Comparison of ENCODE assay signal across 16 cellular contexts in the genomic region with DNA sequence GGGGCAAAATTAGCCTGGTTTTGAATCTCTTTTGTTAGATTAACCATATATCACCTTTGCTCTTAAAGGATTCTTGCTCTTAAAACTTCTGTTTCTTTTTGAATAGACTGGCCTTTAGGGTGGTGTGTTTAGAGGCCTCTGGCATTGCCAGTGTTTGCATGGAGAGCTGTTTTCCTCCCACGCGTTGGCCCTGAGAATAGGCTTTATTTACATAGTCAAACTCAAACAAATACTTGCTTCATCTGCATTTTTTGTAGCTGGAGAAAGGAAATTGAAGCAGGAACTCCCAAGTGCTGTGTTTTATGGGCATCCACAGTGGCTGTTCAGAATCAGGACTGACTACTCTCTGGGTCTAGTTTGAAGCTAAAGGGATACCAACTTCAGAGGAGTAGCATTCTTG. TPM values are rescaled to one million over a fixed set of nuclear protein-coding genes. Genes with fewer than 3 reads are reported as not detected.
DNase-seq lines count a peak whose midpoint lies in the region; ATAC-seq, FAIRE-seq and TF ChIP-seq lines count a peak whose summit lies in the region.
"Had no signal": no experiment of that assay in that cellular context is flagged by ENCODE, and none has a peak within 500 bp of the region (broad histone marks: within the 10 kb centered on the region; RNA-seq: fewer than 3 reads in every experiment).

No MANE protein-coding gene starts in this region.

- no peaks in the 10 kb centered on the region for H3K9me3 Mint-ChIP-seq in activated CD8-positive, alpha-beta T cell treated with anti-CD3 and anti-CD28 coated beads for 36 hours
- H3K9me3 Mint-ChIP-seq: natural killer cell had no signal

- no peak overlapping the region for H3K4me3 Mint-ChIP-seq in activated CD8-positive, alpha-beta T cell treated with anti-CD3 and anti-CD28 coated beads for 36 hours
- H3K4me3 Mint-ChIP-seq: CD4-positive, alpha-beta memory T cell had no signal

- H3K9me3 ChIP-seq in H1 (ENCODE audit: insufficient read depth in 2 of 2, low read depth in 1 of 2, low read length in 1 of 2) (no peaks in the 10 kb centered on the region), mucosa of descending colon (no peaks in the 10 kb centered on the region), Peyer's patch (peaks cover 0 to 3% (median 0%) of the 10 kb centered on the region in 4 donors)

- 6% methylated on average over 2 of the region's 2 CpGs; no CpG with 5 or more reads in 1 of the 2 experiments for WGBS in H1 (ENCODE audit: extremely low coverage in 1 of 2, insufficient coverage in 1 of 2, insufficient read length in 1 of 2, insufficient replicate concordance in 2 of 2, low coverage in 1 of 2, low lambda C conversion rate in 2 of 2, missing lambda C conversion rate in 1 of 2), 2 experiments

- ATAC-seq in mucosa of descending colon (peak; percentile 22), esophagus mucosa (no peak)
- ATAC-seq in activated CD8-positive, alpha-beta T cell treated with anti-CD3 and anti-CD28 coated beads for 36 hours: no peak
- ATAC-seq: natural killer cell had no signal

- H3K79me2 ChIP-seq in H1 (ENCODE audit: control insufficient read depth in 1 of 2, insufficient read depth in 2 of 2, low read length in 2 of 2): peaks cover 0 to 69% of the 10 kb centered on the region in 2 experiments; a peak in 2 of 4 replicates

- no peak overlapping the region for H4K8ac ChIP-seq in H1 (ENCODE audit: extremely low read depth, insufficient read depth, low read length)

- no peak for TF ChIP-seq CTCF in H1 (IDR thresholded peaks at IDR 0.05; ENCODE audit: control extremely low read depth in 1 of 3, insufficient read depth in 1 of 3, low read depth in 1 of 3, low read length in 3 of 3)
- TF ChIP-seq CTCF in mucosa of descending colon (IDR thresholded peaks at IDR 0.05): no peak
- TF ChIP-seq CTCF in activated CD8-positive, alpha-beta T cell treated with anti-CD3 and anti-CD28 coated beads for 36 hours (IDR thresholded peaks at IDR 0.05): no peak
- TF ChIP-seq CTCF in Peyer's patch (IDR thresholded peaks at IDR 0.05): no peak

- no peak for TF ChIP-seq EP300 in H1 (IDR thresholded peaks at IDR 0.05; ENCODE audit: borderline replicate concordance in 1 of 2, low read depth in 2 of 2, low read length in 2 of 2)

- peaks cover 29% of the 10 kb centered on the region for H3K27me3 Mint-ChIP-seq in activated CD8-positive, alpha-beta T cell treated with anti-CD3 and anti-CD28 coated beads for 36 hours

- H3K27ac ChIP-seq in H1 (ENCODE audit: low read depth, low read length) (no peak overlapping the region; the same call in 1 of the 2 replicates), Peyer's patch (no peak overlapping the region)

- H3K4me1 ChIP-seq in H1 (replicated peaks in 1 of 4; ENCODE audit: control insufficient read depth in 3 of 4, insufficient read depth in 4 of 4, low read length in 3 of 4) (peaks cover 6 to 16% (median 13%) of the 10 kb centered on the region in 4 experiments; a peak in 6 of 7 replicates), mucosa of descending colon (ENCODE audit: low read depth) (no peaks in the 10 kb centered on the region), Peyer's patch (no peaks in the 10 kb centered on the region)

- FAIRE-seq in H1 (lab: Jason Lieb, UNC) (no peak), H54 (lab: Jason Lieb, UNC) (no peak)

- H3K14ac ChIP-seq in H1 (ENCODE audit: insufficient read length): no peak overlapping the region

- no peaks in the 10 kb centered on the region for H3K4me1 Mint-ChIP-seq in activated CD8-positive, alpha-beta T cell treated with anti-CD3 and anti-CD28 coated beads for 36 hours (ENCODE audit: low read depth)
- H3K4me1 Mint-ChIP-seq: natural killer cell had no signal

- peak overlapping the region; percentile 66 to 92 for H3K4me2 ChIP-seq in H1 (ENCODE audit: insufficient read depth in 1 of 2, low read depth in 2 of 2, low read length in 2 of 2)

- H2BK12ac ChIP-seq in H1 (ENCODE audit: low read depth, low read length): peak overlapping the region; percentile 81; the same call in 1 of the 2 replicates

- H4K91ac ChIP-seq in H1 (replicated peaks; ENCODE audit: insufficient read length, low read length): no peak overlapping the region

- peaks cover 8% of the 10 kb centered on the region; the same call in 1 of the 2 replicates for H3K23me2 ChIP-seq in H1 (ENCODE audit: low read depth, low read length)

- POLR2A ChIA-PET in H1 (lab: Charles Lee; ENCODE audit: partially characterized antibody): interaction anchor here (0.8 to 1.4 kb wide), 3 partner anchors 9 to 36 kb away, joined by 3 to 5 read pairs (median 4); partner anchors contain the start of gene GPR143
- POLR2A ChIA-PET in activated CD8-positive, alpha-beta T cell treated with anti-CD3 and anti-CD28 coated beads for 36 hours (lab: Charles Lee): no interaction called here

- no peak overlapping the region for H3K23ac ChIP-seq in H1 (ENCODE audit: insufficient read length)

- no peak overlapping the region for H3K18ac ChIP-seq in H1 (ENCODE audit: extremely low read depth, low read length)

- CTCF ChIA-PET in H1 (lab: Charles Lee; ENCODE audit: partially characterized antibody): no interaction called here
- CTCF ChIA-PET in activated CD8-positive, alpha-beta T cell treated with anti-CD3 and anti-CD28 coated beads for 36 hours (lab: Charles Lee): no interaction called here

- H3K79me1 ChIP-seq in H1 (ENCODE audit: low read depth, low read length): no peaks in the 10 kb centered on the region; the same call in 1 of the 2 replicates

- H2AK5ac ChIP-seq in H1 (ENCODE audit: low read depth, low read length): no peak overlapping the region

- no peak for TF ChIP-seq RAD21 in H1 (IDR thresholded peaks at IDR 0.05 in 1 of 2, conservative IDR thresholded peaks at IDR 0.05 in 1 of 2; ENCODE audit: low read depth in 2 of 2, low read length in 2 of 2)

- H4K5ac ChIP-seq in H1 (ENCODE audit: insufficient read length, low read depth, low read length): no peak overlapping the region

- H2AFZ ChIP-seq in H1 (ENCODE audit: low read length): no peak overlapping the region

- peaks cover 0 to 3% of the 10 kb centered on the region in 2 experiments for H4K20me1 ChIP-seq in H1 (replicated peaks in 1 of 2; ENCODE audit: control insufficient read depth in 1 of 2, insufficient read depth in 2 of 2, low read length in 2 of 2)

- no peak for TF ChIP-seq POLR2A in H1 (IDR thresholded peaks at IDR 0.05; ENCODE audit: control extremely low read depth in 1 of 2, low read depth in 2 of 2, low read length in 2 of 2)
- TF ChIP-seq POLR2A in Peyer's patch (IDR thresholded peaks at IDR 0.05): no peak
- no peak for TF ChIP-seq POLR2A in H54 (IDR thresholded peaks at IDR 0.05; ENCODE audit: low read depth, low read length)

- H3K27me3 ChIP-seq in H1 (replicated peaks in 1 of 4; ENCODE audit: control insufficient read depth in 3 of 4, extremely low read depth in 1 of 4, insufficient read depth in 3 of 4, low read length in 3 of 4): no peaks in the 10 kb centered on the region
- H3K27me3 ChIP-seq in Peyer's patch: no peaks in the 10 kb centered on the region

- no peaks in the 10 kb centered on the region for H3K36me3 Mint-ChIP-seq in activated CD8-positive, alpha-beta T cell treated with anti-CD3 and anti-CD28 coated beads for 36 hours (ENCODE audit: low read depth)
- H3K36me3 Mint-ChIP-seq: CD4-positive, alpha-beta memory T cell; natural killer cell had no signal

- H3K56ac ChIP-seq in H1 (replicated peaks; ENCODE audit: insufficient read length, low read depth, low read length): no peak overlapping the region

- intact Hi-C loops in mucosa of descending colon (cut with DNase I, micrococcal nuclease): no loop called here
- intact Hi-C loops in activated CD8-positive, alpha-beta T cell treated with anti-CD3 and anti-CD28 coated beads for 36 hours (cut with micrococcal nuclease): no loop called here

- no peak overlapping the region for H3K4ac ChIP-seq in H1 (replicated peaks; ENCODE audit: insufficient read length, low read depth, low read length)

- DNase-seq in Daoy (ENCODE audit: low read depth) (peak; percentile 28), NCI-H2081 treated with DMSO at 0.1 percent for 48 hours (lab: John Stamatoyannopoulos, UW) (peak; percentile 15), H1 (ENCODE audit: low read depth in 1 of 2, low spot score in 2 of 2) (no peak), mucosa of descending colon (no peak), Peyer's patch (no peak), H54 (ENCODE audit: insufficient read length, low spot score) (no peak)
- no peak for DNase-seq in activated CD8-positive, alpha-beta T cell treated with anti-CD3 and anti-CD28 coated beads for 36 hours
- DNase-seq: activated CD4-positive, alpha-beta T cell treated with anti-CD3 and anti-CD28 coated beads for 48 hours; activated naive CD4-positive, alpha-beta T cell treated with anti-CD3 and anti-CD28 coated beads, Interleukin-2, amount 50 U/mL, for 16 hours; CD4-positive, alpha-beta memory T cell; hypothalamus; natural killer cell; NCI-H446 treated with DMSO at 0.1 percent for 48 hours; stimulated activated naive CD4-positive, alpha-beta T cell had no signal

- H3K4me3 ChIP-seq in H1 (ENCODE audit: extremely low read depth in 1 of 4, insufficient read depth in 2 of 4, low read depth in 3 of 4, low read length in 4 of 4): peak overlapping the region in 3 of 4 experiments; percentile 23 to 84 (median 23); a peak in 6 of 8 replicates
- H3K4me3 ChIP-seq in mucosa of descending colon: no peak overlapping the region
- no peak overlapping the region for H3K4me3 ChIP-seq in Peyer's patch

- no peaks in the 10 kb centered on the region for H3K36me3 ChIP-seq in H1 (ENCODE audit: control insufficient read depth in 2 of 4, insufficient read depth in 4 of 4, low read length in 3 of 4)
- no peaks in the 10 kb centered on the region for H3K36me3 ChIP-seq in mucosa of descending colon (ENCODE audit: low read depth)
- no peaks in the 10 kb centered on the region for H3K36me3 ChIP-seq in Peyer's patch

- no peak overlapping the region for H2BK5ac ChIP-seq in H1 (ENCODE audit: low read depth, low read length)

- no peak overlapping the region for H2BK20ac ChIP-seq in H1 (ENCODE audit: low read length)

- no peak overlapping the region for H2BK15ac ChIP-seq in H1 (ENCODE audit: low read length)

- no peak overlapping the region; a peak in 1 of 7 replicates for H3K9ac ChIP-seq in H1 (replicated peaks in 1 of 4; ENCODE audit: extremely low read depth in 1 of 4, low read depth in 3 of 4, low read length in 3 of 4)

- no peak overlapping the region for H3K27ac Mint-ChIP-seq in activated CD8-positive, alpha-beta T cell treated with anti-CD3 and anti-CD28 coated beads for 36 hours
- H3K27ac Mint-ChIP-seq: CD4-positive, alpha-beta memory T cell; IgD-negative memory B cell; natural killer cell had no signal

- H2BK120ac ChIP-seq in H1 (replicated peaks; ENCODE audit: low read depth, low read length): no peak overlapping the region

RNA-seq across cellular contexts. Expression of gene SHROOM2, which starts 2.7 kb away (rescaled TPM):
- total RNA-seq in Daoy (2014; rRNA removed; shearing (Covaris generic)): 6.1 and 8.5 TPM in 2 replicates
- total RNA-seq in H1 (2021; fragmentation: NEBNext Ultra II Directional; extraction: Animal tissue kit (Norgen Biotek cat#: 25700)): 14.1 and 14.2 TPM in 2 replicates
- polyA plus RNA-seq in H1 (2011; rRNA removed): 3.4 and 6.0 TPM in 2 replicates
- 2.5 TPM for polyA plus RNA-seq in H1 (2011; cell fraction: cytosol; rRNA removed)
- 8.0 TPM for polyA plus RNA-seq in H1 (2011; cell fraction: nucleus; rRNA removed)
- 8.4 to 9.7 TPM (median 9.0 TPM) in 4 replicates for polyA plus RNA-seq in H1 (2012, experiment 1 of 2)
- polyA plus RNA-seq in H1 (2012, experiment 2 of 2): 4.7 TPM
- polyA plus RNA-seq in H1 (2013, experiment 1 of 2): 6.2 TPM
- 5.9 TPM for polyA plus RNA-seq in H1 (2013, experiment 2 of 2)
- polyA minus RNA-seq in H1 (2011; rRNA and poly(A)+ RNA removed): 6.0 and 6.7 TPM in 2 replicates
- 8.9 TPM for polyA minus RNA-seq in H1 (2011; cell fraction: cytosol; rRNA and poly(A)+ RNA removed)
- polyA minus RNA-seq in H1 (2011; cell fraction: nucleus; rRNA and poly(A)+ RNA removed): 10.6 TPM
- total RNA-seq in mucosa of descending colon (10 to 100 TPM in 1 of 3 donors, 1 to 10 TPM in 2; 1.2 to 11.5 (median 5.1) TPM), esophagus mucosa (7.7 TPM), Peyer's patch (1 to 10 TPM; 1.8 to 7.4 (median 3.3) TPM)
- not detected for total RNA-seq in activated CD8-positive, alpha-beta T cell treated with anti-CD3 and anti-CD28 coated beads for 36 hours
- total RNA-seq: CD4-positive, alpha-beta memory T cell; natural killer cell had no signal
- polyA plus RNA-seq: CD4-positive, alpha-beta memory T cell; IgD-negative memory B cell had no signal

RNA-seq across cellular contexts. Expression of gene GPR143, which starts 23.3 kb away (rescaled TPM):
- 2.6 and 3.9 TPM in 2 replicates for total RNA-seq in Daoy (2014; rRNA removed; shearing (Covaris generic))
- 18.5 and 19.3 TPM in 2 replicates for total RNA-seq in H1 (2021; fragmentation: NEBNext Ultra II Directional; extraction: Animal tissue kit (Norgen Biotek cat#: 25700))
- polyA plus RNA-seq in H1 (2011; rRNA removed): 30.7 and 36.1 TPM in 2 replicates
- 24.1 TPM for polyA plus RNA-seq in H1 (2011; cell fraction: cytosol; rRNA removed)
- 28.3 TPM for polyA plus RNA-seq in H1 (2011; cell fraction: nucleus; rRNA removed)
- 16.9 to 26.4 TPM (median 22.1 TPM) in 4 replicates for polyA plus RNA-seq in H1 (2012, experiment 1 of 2)
- polyA plus RNA-seq in H1 (2012, experiment 2 of 2): 26.6 TPM
- polyA plus RNA-seq in H1 (2013, experiment 1 of 2): 15.6 TPM
- 16.3 TPM for polyA plus RNA-seq in H1 (2013, experiment 2 of 2)
- 28.3 and 30.7 TPM in 2 replicates for polyA minus RNA-seq in H1 (2011; rRNA and poly(A)+ RNA removed)
- polyA minus RNA-seq in H1 (2011; cell fraction: cytosol; rRNA and poly(A)+ RNA removed): 14.5 TPM
- polyA minus RNA-seq in H1 (2011; cell fraction: nucleus; rRNA and poly(A)+ RNA removed): 12.9 TPM
- total RNA-seq in mucosa of descending colon (under 1 TPM; 0.39 to 0.93 (median 0.41) TPM), esophagus mucosa (2.8 TPM), Peyer's patch (not detected)
- total RNA-seq in activated CD8-positive, alpha-beta T cell treated with anti-CD3 and anti-CD28 coated beads for 36 hours: not detected
- total RNA-seq: CD4-positive, alpha-beta memory T cell; natural killer cell had no signal

Comparison
In these comparisons a context has a peak if more than half of its experiments do, and no peak if none do; other contexts are left out.
1. DNase-seq: peak in Daoy (single experiment) and NCI-H2081 treated with DMSO at 0.1 percent for 48 hours (single experiment); none in H1 (0 of 2), mucosa of descending colon (0 of 3), activated CD8-positive, alpha-beta T cell treated with anti-CD3 and anti-CD28 coated beads for 36 hours (single experiment), Peyer's patch (0 of 3) and H54 (single experiment).
2. H3K4me3 ChIP-seq: peak in H1 (3 of 4); none in mucosa of descending colon (single experiment) and Peyer's patch (0 of 4).